Comparison of ENCODE assay signal across 1 cellular context in genomic region chr4:17512973-17513665, GRCh38.
TF ChIP-seq lines count a peak whose summit lies in the region.

No MANE protein-coding gene starts in this region.

TF ChIP-seq in HepG2, 621 proteins besides CTCF, POLR2A, EP300 and RAD21:
- TF ChIP-seq ZNF768 (CRISPR knock-in tag; IDR thresholded peaks at IDR 0.05) = no peak
- no peak for TF ChIP-seq SOX6 (IDR thresholded peaks at IDR 0.05)
- TF ChIP-seq SOX6 (CRISPR knock-in tag; IDR thresholded peaks at IDR 0.05) = peak; percentile 36; the same call in 1 of the 2 replicates
- no peak for TF ChIP-seq DR1 (CRISPR knock-in tag; IDR thresholded peaks at IDR 0.05)
- TF ChIP-seq SOX13 (IDR thresholded peaks at IDR 0.05) = no peak
- 0 out of 4 replicates have a peak, but pooled peaks of 1 of the 2 experiments have one; percentile 12 for TF ChIP-seq SOX13 (CRISPR knock-in tag; conservative IDR thresholded peaks at IDR 0.05 in 1 of 2, IDR thresholded peaks at IDR 0.05 in 1 of 2)
- peak; percentile 45; the same call in 1 of the 2 replicates for TF ChIP-seq SOX5 (CRISPR knock-in tag; IDR thresholded peaks at IDR 0.05; ENCODE audit: borderline replicate concordance)
- peak; percentile 56; the same call in 1 of the 2 replicates for TF ChIP-seq ZNF652 (CRISPR knock-in tag; IDR thresholded peaks at IDR 0.05; ENCODE audit: borderline replicate concordance, low read depth)
